In the genomic region with DNA sequence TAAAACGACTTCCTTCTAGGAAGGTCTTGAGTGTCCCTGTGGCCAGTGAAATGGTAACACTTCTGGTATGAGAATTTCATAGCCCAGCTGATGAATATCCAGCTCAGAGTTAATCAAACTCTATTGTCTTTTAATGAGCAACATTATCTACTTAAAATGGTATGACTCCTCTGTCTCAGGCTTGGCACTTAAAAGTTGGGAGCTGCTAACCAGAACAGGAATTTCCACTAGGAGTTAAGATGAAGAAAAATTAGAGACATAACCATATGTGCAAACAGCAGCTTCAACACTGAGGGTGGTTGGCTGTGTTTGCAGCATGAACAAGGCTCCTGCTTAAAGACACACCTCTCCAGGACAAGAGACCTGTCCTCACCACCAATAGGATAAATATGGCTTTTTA, we compare ENCODE assay signal across 26 cellular contexts. TPM values are rescaled to one million over a fixed set of nuclear protein-coding genes. Genes with fewer than 3 reads are reported as not detected.
"Had no signal": no experiment of that assay in that cellular context is flagged by ENCODE, and none has a peak within 500 bp of the region (broad histone marks: within the 10 kb centered on the region; RNA-seq: fewer than 3 reads in every experiment).

No MANE protein-coding gene starts in this region.

- DNase-seq: IMR-90; Kasumi-1; MM.1S; NCI-H1092 treated with DMSO at 0.1 percent for 48 hours; NCI-H1436; NCI-H187; NCI-H2029; NCI-H2081 treated with DMSO at 0.1 percent for 48 hours; NCI-H2171; NCI-H226; NCI-H446; NCI-H510A; NCI-H524 treated with DMSO at 0.1 percent for 48 hours; NCI-H69; NCI-H774; NK-92 treated with Interleukin-12 subunit alpha and Interleukin-12 subunit beta, amount 100 ng/mL, for 24 hours; PC-3; SHP77 treated with DMSO at 0.1 percent for 48 hours; SJCRH30 had no signal

- H3K4me1 ChIP-seq: SJCRH30 had no signal

- H3K36me3 ChIP-seq: SJCRH30 had no signal

- ATAC-seq: HepG2, Panc1, PC-3, SK-N-SH treated with all-trans-retinoic acid at 6 μM for 48 hours had no signal

- H3K9ac ChIP-seq: KMS-11 had no signal

- H3K9me3 ChIP-seq: SJCRH30 had no signal

- H3K27me3 ChIP-seq: SJCRH30 had no signal

- H3K4me3 ChIP-seq: SJCRH30 had no signal

- H3K27ac ChIP-seq: KMS-11, RWPE1, SJCRH30 had no signal

RNA-seq across cellular contexts. Expression of gene CH25H, which starts 46.8 kb away (rescaled TPM):
- total RNA-seq: HepG2, HT1080, OCI-LY7, PC-3 had no signal
- polyA plus RNA-seq: HepG2 had no signal
